Comparison of ENCODE assay signal across 20 cellular contexts in the genomic region with DNA sequence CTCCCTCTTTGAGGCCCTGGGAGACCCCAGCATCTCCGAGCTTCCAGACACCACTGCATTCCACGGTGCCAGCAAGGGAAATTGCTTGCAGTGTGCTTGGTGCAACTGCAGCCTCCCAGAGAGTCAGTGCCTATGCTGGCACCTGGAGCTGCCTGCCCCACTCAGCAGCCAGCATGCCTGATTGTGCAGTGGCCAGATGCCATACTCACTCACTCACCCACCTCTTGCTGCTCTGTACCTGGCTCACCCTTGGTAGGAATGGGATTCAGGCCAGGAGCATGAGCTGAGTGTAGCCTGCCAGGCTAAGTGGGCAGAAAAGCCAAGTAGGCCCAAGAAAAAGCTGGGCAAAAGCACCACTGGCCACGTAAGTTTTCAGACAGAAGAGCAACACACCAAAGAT.
DNase-seq lines count a peak whose midpoint lies in the region; ATAC-seq and TF ChIP-seq lines count a peak whose summit lies in the region.
"Had no signal": no experiment of that assay in that cellular context is flagged by ENCODE, and none has a peak within 500 bp of the region (broad histone marks: within the 10 kb centered on the region; RNA-seq: fewer than 3 reads in every experiment).

No MANE protein-coding gene starts in this region.

- peaks cover 29% of the 10 kb centered on the region for H3K9me3 ChIP-seq in left ventricle myocardium inferior (replicated peaks)
- no peaks in the 10 kb centered on the region for H3K9me3 ChIP-seq in PC-3 (ENCODE audit: low read length)
- no peaks in the 10 kb centered on the region for H3K9me3 ChIP-seq in RWPE2 (ENCODE audit: severe bottlenecking)
- no peaks in the 10 kb centered on the region for H3K9me3 ChIP-seq in neuronal stem cell (replicated peaks in 1 of 2; ENCODE audit: control insufficient read depth in 2 of 2, insufficient read depth in 1 of 2, low read depth in 1 of 2, low read length in 2 of 2)
- H3K9me3 ChIP-seq in CD8-positive, alpha-beta T cell (ENCODE audit: low read length) = no peaks in the 10 kb centered on the region
- H3K9me3 ChIP-seq: BE2C had no signal

- DNase-seq in Right ventricle myocardium superior = no peak
- no peak for DNase-seq in left ventricle myocardium inferior
- DNase-seq in PC-3 = peak; percentile 14
- no peak for DNase-seq in RWPE2 (ENCODE audit: low spot score)
- no peak for DNase-seq in neuronal stem cell (ENCODE audit: low spot score)
- DNase-seq in CD8-positive, alpha-beta T cell = no peak
- no peak for DNase-seq in NCI-H146 treated with DMSO at 0.1 percent for 48 hours (lab: John Stamatoyannopoulos, UW; ENCODE audit: unreplicated experiment)
- DNase-seq: 8988T; ACHN; BE2C; C1 segment of cervical spinal cord; Caco-2; Calu3; CD4-positive, alpha-beta memory T cell; CD4-positive, CD25-positive, alpha-beta regulatory T cell; DMS79 treated with DMSO at 0.1 percent for 48 hours; GF-D8 had no signal

- ATAC-seq in Right ventricle myocardium superior (ENCODE audit: poor library complexity) (peak; percentile 39), PC-3 (no peak), RWPE2 (ENCODE audit: low read depth) (peak; percentile 27; the same call in 1 of the 3 replicates), SK-N-SH treated with all-trans-retinoic acid at 6 μM for 48 hours (no peak)
- no peak for ATAC-seq in CD8-positive, alpha-beta T cell

- H3K4me1 Mint-ChIP-seq in CD8-positive, alpha-beta T cell (ENCODE audit: low read depth) = no peaks in the 10 kb centered on the region
- H3K4me1 Mint-ChIP-seq: CD14-positive monocyte; CD4-positive, alpha-beta memory T cell had no signal

- H2BK5ac ChIP-seq in neuronal stem cell (ENCODE audit: low read length) = no peak overlapping the region

- no peaks in the 10 kb centered on the region for H3K36me3 Mint-ChIP-seq in CD8-positive, alpha-beta T cell
- H3K36me3 Mint-ChIP-seq: CD14-positive monocyte; CD4-positive, alpha-beta memory T cell; CD4-positive, CD25-positive, alpha-beta regulatory T cell had no signal

- H3K9ac ChIP-seq in PC-3 (ENCODE audit: low read length) (no peak overlapping the region), neuronal stem cell (ENCODE audit: low read depth, low read length, poor library complexity) (no peak overlapping the region)
- H3K9ac ChIP-seq: BLaER1 had no signal

- intact Hi-C loops in Right ventricle myocardium superior (cut with DNase I) (no loop called here), left ventricle myocardium inferior (cut with micrococcal nuclease) (no loop called here), PC-3 (cut with micrococcal nuclease) (no loop called here)
- intact Hi-C loops in CD8-positive, alpha-beta T cell (cut with DNase I, micrococcal nuclease) = no loop called here

- peak overlapping the region; percentile 37 for H2AK5ac ChIP-seq in neuronal stem cell (ENCODE audit: low read depth, low read length)

- no peak overlapping the region for H3K27ac ChIP-seq in left ventricle myocardium inferior (replicated peaks)
- H3K27ac ChIP-seq in PC-3 (ENCODE audit: low read length) = no peak overlapping the region
- H3K27ac ChIP-seq in RWPE2 (ENCODE audit: poor library complexity, severe bottlenecking) = no peak overlapping the region
- H3K27ac ChIP-seq in neuronal stem cell (replicated peaks; ENCODE audit: low read length) = no peak overlapping the region
- H3K27ac ChIP-seq in CD8-positive, alpha-beta T cell (ENCODE audit: low read depth, low read length) = no peak overlapping the region
- H3K27ac ChIP-seq: BLaER1 had no signal

- H3K27me3 ChIP-seq in left ventricle myocardium inferior (ENCODE audit: low read depth) (no peaks in the 10 kb centered on the region), PC-3 (ENCODE audit: low read length) (no peaks in the 10 kb centered on the region), RWPE2 (ENCODE audit: insufficient read depth, poor library complexity, severe bottlenecking) (no peaks in the 10 kb centered on the region), neuronal stem cell (ENCODE audit: control insufficient read depth in 3 of 3, insufficient read depth in 3 of 3, low read depth in 1 of 3, low read length in 3 of 3) (no peaks in the 10 kb centered on the region)
- H3K27me3 ChIP-seq in CD8-positive, alpha-beta T cell (ENCODE audit: insufficient read depth, low read length) = no peaks in the 10 kb centered on the region
- H3K27me3 ChIP-seq: BE2C, BLaER1 had no signal

- POLR2A ChIA-PET in PC-3 (lab: Charles Lee; ENCODE audit: unreplicated experiment) = no interaction called here
- POLR2A ChIA-PET in CD8-positive, alpha-beta T cell (lab: Charles Lee) = no interaction called here

- no peak overlapping the region for H3K23ac ChIP-seq in neuronal stem cell (ENCODE audit: low read depth, low read length, poor library complexity)

- no peak overlapping the region for H4K91ac ChIP-seq in neuronal stem cell (ENCODE audit: low read depth, low read length, poor library complexity)

- no peaks in the 10 kb centered on the region for H3K79me2 ChIP-seq in PC-3 (ENCODE audit: low read length)

- H3K4me1 ChIP-seq in left ventricle myocardium inferior = no peaks in the 10 kb centered on the region
- no peaks in the 10 kb centered on the region for H3K4me1 ChIP-seq in PC-3 (ENCODE audit: insufficient read depth, low read length)
- H3K4me1 ChIP-seq in RWPE2 (ENCODE audit: insufficient read depth, poor library complexity, severe bottlenecking) = no peaks in the 10 kb centered on the region
- H3K4me1 ChIP-seq in neuronal stem cell (ENCODE audit: control insufficient read depth in 2 of 2, insufficient read depth in 1 of 2, low read depth in 1 of 2, low read length in 2 of 2) = no peaks in the 10 kb centered on the region
- H3K4me1 ChIP-seq in CD8-positive, alpha-beta T cell (ENCODE audit: insufficient read depth, low read length) = no peaks in the 10 kb centered on the region
- H3K4me1 ChIP-seq: BE2C, Caco-2 had no signal

- no peak overlapping the region for H3K14ac ChIP-seq in neuronal stem cell (ENCODE audit: low read length)

- H3K9me2 ChIP-seq in PC-3 (replicated peaks; ENCODE audit: low read length) = no peaks in the 10 kb centered on the region

- no peaks in the 10 kb centered on the region for H3K36me3 ChIP-seq in left ventricle myocardium inferior
- no peaks in the 10 kb centered on the region for H3K36me3 ChIP-seq in PC-3 (ENCODE audit: low read depth, low read length)
- no peaks in the 10 kb centered on the region for H3K36me3 ChIP-seq in RWPE2 (ENCODE audit: low read depth)
- H3K36me3 ChIP-seq in neuronal stem cell (replicated peaks in 1 of 2; ENCODE audit: control insufficient read depth in 2 of 2, insufficient read depth in 2 of 2, low read length in 2 of 2) = no peaks in the 10 kb centered on the region
- no peaks in the 10 kb centered on the region for H3K36me3 ChIP-seq in CD8-positive, alpha-beta T cell (ENCODE audit: insufficient read depth, low read length)
- H3K36me3 ChIP-seq: BE2C, BLaER1 had no signal

- H3K27ac Mint-ChIP-seq in CD8-positive, alpha-beta T cell = no peak overlapping the region
- H3K27ac Mint-ChIP-seq: CD14-positive monocyte; CD4-positive, alpha-beta memory T cell; CD4-positive, CD25-positive, alpha-beta regulatory T cell had no signal

- no CpG with 5 or more reads among the region's 3 CpGs for WGBS in neuronal stem cell (ENCODE audit: extremely low coverage in 2 of 2, insufficient read length in 2 of 2, insufficient replicate concordance in 1 of 2), 2 donors

- no peak overlapping the region for H2BK120ac ChIP-seq in neuronal stem cell (ENCODE audit: low read depth, low read length)

- no peaks in the 10 kb centered on the region for H4K20me1 ChIP-seq in PC-3 (ENCODE audit: low read length)
- H4K20me1 ChIP-seq: BLaER1 had no signal

- no peak overlapping the region for H3K4me3 ChIP-seq in left ventricle myocardium inferior
- H3K4me3 ChIP-seq in PC-3 (ENCODE audit: low read length) = no peak overlapping the region
- H3K4me3 ChIP-seq in RWPE2 (ENCODE audit: severe bottlenecking) = no peak overlapping the region
- no peak overlapping the region for H3K4me3 ChIP-seq in neuronal stem cell (ENCODE audit: low read length in 2 of 2)
- no peak overlapping the region for H3K4me3 ChIP-seq in CD8-positive, alpha-beta T cell (ENCODE audit: low read depth, low read length)
- H3K4me3 ChIP-seq: BLaER1 had no signal

- peak overlapping the region; percentile 86 for H4K8ac ChIP-seq in neuronal stem cell (ENCODE audit: low read depth, low read length)

- no peak overlapping the region for H3K4ac ChIP-seq in neuronal stem cell (ENCODE audit: low read length)

- H3K4me2 ChIP-seq in PC-3 (ENCODE audit: low read length) (no peak overlapping the region), neuronal stem cell (ENCODE audit: insufficient read depth, low read length, poor library complexity, severe bottlenecking) (no peak overlapping the region)
- H3K4me2 ChIP-seq: BLaER1 had no signal

- CTCF ChIA-PET in PC-3 (lab: Charles Lee) = no interaction called here
- CTCF ChIA-PET in CD8-positive, alpha-beta T cell (lab: Charles Lee) = no interaction called here

- BruUV-seq in PC-3 (replicated peaks; lab: Mats Ljungman, UMichigan) = no TSS peak

- H3K4me3 Mint-ChIP-seq in CD8-positive, alpha-beta T cell = no peak overlapping the region
- H3K4me3 Mint-ChIP-seq: CD14-positive monocyte; CD4-positive, alpha-beta memory T cell; CD4-positive, CD25-positive, alpha-beta regulatory T cell had no signal

- H2BK12ac ChIP-seq in neuronal stem cell (ENCODE audit: low read length) = peak overlapping the region; percentile 41

- H3K27me3 Mint-ChIP-seq in CD8-positive, alpha-beta T cell (ENCODE audit: low read depth) = no peaks in the 10 kb centered on the region
- H3K27me3 Mint-ChIP-seq: CD4-positive, alpha-beta memory T cell; CD4-positive, CD25-positive, alpha-beta regulatory T cell had no signal

- H2AFZ ChIP-seq in PC-3 (ENCODE audit: low read length) (no peak overlapping the region), neuronal stem cell (ENCODE audit: low read length) (no peak overlapping the region)

- no peak overlapping the region for H3K18ac ChIP-seq in neuronal stem cell (ENCODE audit: low read length)

- TF ChIP-seq CTCF in left ventricle myocardium inferior (IDR thresholded peaks at IDR 0.05; ENCODE audit: borderline replicate concordance) = no peak
- no peak for TF ChIP-seq CTCF in PC-3 (conservative IDR thresholded peaks at IDR 0.05; ENCODE audit: low read depth, low read length)
- no peak for TF ChIP-seq CTCF in RWPE2 (IDR thresholded peaks at IDR 0.05; ENCODE audit: poor library complexity, severe bottlenecking)
- TF ChIP-seq CTCF in CD8-positive, alpha-beta T cell (IDR thresholded peaks at IDR 0.05) = no peak

- no peaks in the 10 kb centered on the region for H3F3A ChIP-seq in PC-3 (ENCODE audit: low read length, unreplicated experiment)

- no peak overlapping the region for H2BK15ac ChIP-seq in neuronal stem cell (ENCODE audit: low read length)

- peaks cover 20% of the 10 kb centered on the region for H3K9me3 Mint-ChIP-seq in CD8-positive, alpha-beta T cell

- no peaks in the 10 kb centered on the region for H3K79me1 ChIP-seq in neuronal stem cell (ENCODE audit: low read depth, low read length)

Comparison
In these comparisons a context has a peak if more than half of its experiments do, and no peak if none do; other contexts are left out.
1. ATAC-seq: peak in Right ventricle myocardium superior (single experiment) and RWPE2 (single experiment); none in PC-3 (single experiment), SK-N-SH treated with all-trans-retinoic acid at 6 μM for 48 hours (single experiment) and CD8-positive, alpha-beta T cell (single experiment).